14 cellular contexts compared by ENCODE assay signal in genomic region chr9:10396641-10397040, GRCh38.
"Had no signal": no experiment of that assay in that cellular context is flagged by ENCODE, and none has a peak within 500 bp of the region (broad histone marks: within the 10 kb centered on the region; RNA-seq: fewer than 3 reads in every experiment).

No MANE protein-coding gene starts in this region.

- H3K27ac ChIP-seq: coronary artery, esophagus muscularis mucosa, left lung, pancreas, thoracic aorta had no signal

- H3K9me3 ChIP-seq: esophagus muscularis mucosa, left lung, pancreas, thoracic aorta had no signal

- H3K4me1 ChIP-seq: esophagus muscularis mucosa, left lung, pancreas had no signal

- H3K4me3 ChIP-seq: coronary artery, esophagus muscularis mucosa, left lung, pancreas, thoracic aorta had no signal

- H3K27me3 ChIP-seq: esophagus muscularis mucosa, left lung, pancreas had no signal

- DNase-seq: activated naive CD4-positive, alpha-beta T cell; activated naive CD8-positive, alpha-beta T cell treated with anti-CD3 and anti-CD28 coated beads, Interleukin-2, amount 10 ng/mL, durations not matched to agents 7 days and 5 days; activated T-cell treated with anti-CD3 and anti-CD28 coated beads for 4 hours; effector CD4-positive, alpha-beta T cell; hippocampal formation; left lung; naive B cell; pancreas; stimulated activated CD4-positive, alpha-beta T cell treated with anti-CD3 and anti-CD28 coated beads, Interleukin-12 subunit alpha, Interleukin-12 subunit beta, amount 100 ng/mL, for 4 hours; stimulated activated CD4-positive, alpha-beta T cell treated with anti-CD3 and anti-CD28 coated beads, Interleukin-2, amount 100 ng/mL, for 24 hours had no signal

- H3K36me3 ChIP-seq: esophagus muscularis mucosa, left lung, pancreas, thoracic aorta had no signal

- ATAC-seq: activated CD4-positive, CD25-positive, alpha-beta regulatory T cell treated with anti-CD3 and anti-CD28 coated beads, Interleukin-2, amount 50 U/mL, for 24 hours; left lung; pancreas had no signal
